Comparison of ENCODE assay signal across 8 cellular contexts in genomic region chr4:56049428-56050212, GRCh38.
A peak's percentile ranks its signal among the peaks of the same experiment; 100 is the strongest.
DNase-seq lines count a peak whose midpoint lies in the region; ATAC-seq, FAIRE-seq and TF ChIP-seq lines count a peak whose summit lies in the region.

No MANE protein-coding gene starts in this region.

- H3K36me3 Mint-ChIP-seq in CD14-positive monocyte (peaks cover 0 to 2% of the 10 kb centered on the region in 2 donors), glutamatergic neuron (ENCODE audit: unreplicated experiment) (no peaks in the 10 kb centered on the region)
- H3K36me3 Mint-ChIP-seq in activated T-helper 17 cell treated with anti-CD3 and anti-CD28 coated beads, Interleukin-2, amount 50 U/mL, for 72 hours (ENCODE audit: low read depth), result no peaks in the 10 kb centered on the region

- H3K4me3 Mint-ChIP-seq in CD14-positive monocyte (peak overlapping the region; percentile 87 to 94), glutamatergic neuron (ENCODE audit: unreplicated experiment) (peak overlapping the region; percentile 98)
- H3K4me3 Mint-ChIP-seq in activated T-helper 17 cell treated with anti-CD3 and anti-CD28 coated beads, Interleukin-2, amount 50 U/mL, for 72 hours, result peak overlapping the region; percentile 71

- no peak for FAIRE-seq in D721Med (lab: Jason Lieb, UNC)

- TF ChIP-seq CTCF in CD14-positive monocyte (IDR thresholded peaks at IDR 0.05) (no peak), glutamatergic neuron (IDR thresholded peaks at IDR 0.05; ENCODE audit: partially characterized antibody, unreplicated experiment) (no peak), omental fat pad (IDR thresholded peaks at IDR 0.05) (no peak), D721Med (IDR thresholded peaks at IDR 0.05; ENCODE audit: insufficient read depth, missing control alignments) (no peak)

- H3K27ac Mint-ChIP-seq in CD14-positive monocyte, result peak overlapping the region in 1 of 7 donors; percentile 15
- no peak overlapping the region for H3K27ac Mint-ChIP-seq in activated T-helper 17 cell treated with anti-CD3 and anti-CD28 coated beads, Interleukin-2, amount 50 U/mL, for 72 hours
- peak overlapping the region; percentile 99 for H3K27ac Mint-ChIP-seq in glutamatergic neuron (ENCODE audit: unreplicated experiment)

- intact Hi-C loops in CD14-positive monocyte (cut with micrococcal nuclease), result no loop called here

- ATAC-seq in GM18861 (IDR thresholded peaks at IDR 0.05; ENCODE audit: unreplicated experiment) (peak; percentile 20), HG03039 (IDR thresholded peaks at IDR 0.05; ENCODE audit: unreplicated experiment) (peak; percentile 34), omental fat pad (ENCODE audit: low FRiP score) (peak; percentile 34)
- ATAC-seq in activated T-helper 17 cell treated with anti-CD3 and anti-CD28 coated beads, Interleukin-2, amount 50 U/mL, for 72 hours (replicated peaks), result peak; percentile 46

- DNase-seq in CD14-positive monocyte (ENCODE audit: low spot score) (no peak), NCI-H460 (ENCODE audit: extremely low read depth, low read depth) (peak; percentile 14), glutamatergic neuron (peak; percentile 70), omental fat pad (ENCODE audit: low spot score) (no peak), D721Med (ENCODE audit: insufficient read length, low spot score) (no peak)

- H3K4me1 Mint-ChIP-seq in CD14-positive monocyte (peaks cover 23% of the 10 kb centered on the region), glutamatergic neuron (ENCODE audit: low read depth, unreplicated experiment) (peaks cover 21% of the 10 kb centered on the region)
- H3K4me1 Mint-ChIP-seq in activated T-helper 17 cell treated with anti-CD3 and anti-CD28 coated beads, Interleukin-2, amount 50 U/mL, for 72 hours, result peaks cover 5% of the 10 kb centered on the region

- H3K9me3 Mint-ChIP-seq in CD14-positive monocyte (peaks cover 0 to 3% (median 0%) of the 10 kb centered on the region in 7 donors), glutamatergic neuron (ENCODE audit: unreplicated experiment) (peaks cover 12% of the 10 kb centered on the region)
- H3K9me3 Mint-ChIP-seq in activated T-helper 17 cell treated with anti-CD3 and anti-CD28 coated beads, Interleukin-2, amount 50 U/mL, for 72 hours, result no peaks in the 10 kb centered on the region

- H3K27me3 Mint-ChIP-seq in CD14-positive monocyte (ENCODE audit: low read depth in 3 of 3) (peaks cover 19 to 26% (median 21%) of the 10 kb centered on the region in 3 donors), glutamatergic neuron (ENCODE audit: unreplicated experiment) (peaks cover 12% of the 10 kb centered on the region)
- peaks cover 39% of the 10 kb centered on the region for H3K27me3 Mint-ChIP-seq in activated T-helper 17 cell treated with anti-CD3 and anti-CD28 coated beads, Interleukin-2, amount 50 U/mL, for 72 hours

Comparison
In these comparisons a context has a peak if more than half of its experiments do, and no peak if none do; other contexts are left out.
1. DNase-seq: peak in NCI-H460 (single experiment) and glutamatergic neuron (single experiment); none in CD14-positive monocyte (single experiment), omental fat pad (single experiment) and D721Med (single experiment).
2. Peak in every context shown above with its lines, with median percentiles within 50 percentile points of each other: H3K4me3 Mint-ChIP-seq and ATAC-seq.